32 cellular contexts compared by ENCODE assay signal in genomic region chr7:117389871-117390270, GRCh38. TPM values are rescaled to one million over a fixed set of nuclear protein-coding genes. Genes with fewer than 3 reads are reported as not detected.
"Had no signal": no experiment of that assay in that cellular context is flagged by ENCODE, and none has a peak within 500 bp of the region (broad histone marks: within the 10 kb centered on the region; RNA-seq: fewer than 3 reads in every experiment).

No MANE protein-coding gene starts in this region.

- H3K4me3 ChIP-seq: colonic mucosa, esophagus squamous epithelium, gastrocnemius medialis, heart right ventricle, left lung, lower lobe of right lung, mucosa of descending colon had no signal

- H3K9me3 ChIP-seq: colonic mucosa, esophagus squamous epithelium, gastrocnemius medialis had no signal

- H3K36me3 ChIP-seq: colonic mucosa, esophagus squamous epithelium, gastrocnemius medialis, heart right ventricle, left lung, lower lobe of right lung had no signal

- H3K27me3 ChIP-seq: colonic mucosa, esophagus squamous epithelium, gastrocnemius medialis, heart right ventricle, left lung had no signal

- ATAC-seq: effector memory CD8-positive, alpha-beta T cell; esophagus mucosa; gastrocnemius medialis; heart right ventricle; left cardiac atrium; left lung; left ventricle myocardium superior; lower lobe of right lung; mucosa of descending colon had no signal

- H3K27ac ChIP-seq: colonic mucosa, epithelial cell of prostate, esophagus squamous epithelium, gastrocnemius medialis, heart right ventricle, left lung, lower lobe of right lung had no signal

- H3K4me1 ChIP-seq: colonic mucosa, esophagus squamous epithelium, gastrocnemius medialis, heart right ventricle, lower lobe of right lung had no signal

- DNase-seq: colonic mucosa; cortex of kidney; effector CD8-positive, alpha-beta T cell; effector memory CD8-positive, alpha-beta T cell; endodermal cell; erythroblast; esophagus squamous epithelium; foreskin fibroblast; foreskin melanocyte; gastrocnemius medialis; glutamatergic neuron; head of caudate nucleus; heart right ventricle; hippocampal formation; left cardiac atrium; left lung; left ventricle myocardium superior; lower lobe of right lung; mesenchymal stem cell; mucosa of descending colon; naive B cell had no signal

RNA-seq across cellular contexts. Expression of gene ASZ1, which starts 37.4 kb away (rescaled TPM):
- total RNA-seq: colonic mucosa, dermis microvascular lymphatic vessel endothelial cell, endodermal cell, esophagus mucosa, esophagus squamous epithelium, gastrocnemius medialis, glomerular endothelial cell, heart right ventricle, kidney epithelial cell, left cardiac atrium, left ventricle myocardium superior, lower leg skin, lower lobe of right lung, lung microvascular endothelial cell, mesenteric fat pad, mesothelial cell of epicardium, mucosa of descending colon, myocyte had no signal
- polyA plus RNA-seq: heart right ventricle, keratinocyte had no signal
